In the genomic region with DNA sequence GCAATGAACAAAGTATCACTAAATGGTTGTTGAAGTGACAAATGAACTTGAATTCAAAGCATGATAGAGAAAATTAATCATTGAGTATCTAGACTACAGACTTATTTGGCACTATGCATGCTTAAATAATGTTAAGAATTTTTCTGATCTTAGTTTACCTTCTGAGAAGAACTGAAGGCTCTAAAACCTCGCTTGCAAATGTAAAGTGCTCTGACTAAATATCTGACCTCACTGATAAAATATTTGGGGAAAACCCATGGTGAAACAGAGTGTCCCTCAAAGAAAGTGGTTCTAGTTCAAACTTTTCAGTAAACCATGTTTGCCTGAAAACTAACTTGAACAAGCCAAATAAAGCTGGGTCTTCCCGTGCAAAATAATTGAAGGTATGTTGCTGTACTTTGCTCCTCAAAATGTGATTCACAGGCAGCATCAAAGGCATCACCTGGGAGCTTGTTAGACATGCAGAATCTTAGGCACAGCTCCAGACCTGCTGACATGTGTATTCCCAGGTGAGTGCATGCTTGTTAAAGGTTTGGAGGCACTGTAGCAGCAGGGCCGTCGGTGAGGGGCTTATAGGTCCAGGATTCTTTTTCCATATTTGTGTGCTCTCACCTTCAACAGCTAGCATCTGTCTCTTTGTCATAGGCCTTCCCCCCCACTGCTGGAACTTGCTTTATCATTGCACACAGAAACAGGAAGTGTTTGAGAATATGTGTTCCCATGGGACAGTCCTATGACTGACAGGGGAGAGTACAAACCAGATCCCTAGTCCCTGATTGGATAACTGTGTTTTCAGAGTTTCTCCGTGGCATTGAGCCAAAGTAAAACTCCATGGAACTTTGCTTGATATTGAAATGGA, we compare ENCODE assay signal across 11 cellular contexts.
A peak's percentile ranks its signal among the peaks of the same experiment; 100 is the strongest.
DNase-seq lines count a peak whose midpoint lies in the region; ATAC-seq and TF ChIP-seq lines count a peak whose summit lies in the region.
"Had no signal": no experiment of that assay in that cellular context is flagged by ENCODE, and none has a peak within 500 bp of the region (broad histone marks: within the 10 kb centered on the region; RNA-seq: fewer than 3 reads in every experiment).

No MANE protein-coding gene starts in this region.

- DNase-seq in Jurkat, Clone E6-1 (ENCODE audit: low read depth, low spot score): peak; percentile 1
- DNase-seq in body of pancreas (no peak), midbrain (lab: John Stamatoyannopoulos, UW) (peak; percentile 14), dedifferentiated amniotic fluid mesenchymal stem cell (ENCODE audit: extremely low spot score) (no peak), NCI-H2029 treated with DMSO at 0.1 percent for 48 hours (lab: John Stamatoyannopoulos, UW) (no peak), SW 1271 (lab: John Stamatoyannopoulos, UW) (no peak)
- DNase-seq: esophagus squamous epithelium, NCI-H1930, tibial artery had no signal

- peak overlapping the region in 1 of 4 donors; percentile 12 for H3K27ac ChIP-seq in body of pancreas
- H3K27ac ChIP-seq: esophagus squamous epithelium, tibial artery had no signal

- ATAC-seq in GM18511 (IDR thresholded peaks at IDR 0.05; ENCODE audit: unreplicated experiment): peak; percentile 46
- ATAC-seq in body of pancreas: peak; percentile 75
- no peak for ATAC-seq in GM19467 (IDR thresholded peaks at IDR 0.05; ENCODE audit: unreplicated experiment)

- H3K36me3 ChIP-seq in body of pancreas (replicated peaks in 1 of 2; ENCODE audit: insufficient read depth in 1 of 2, low read depth in 2 of 2): no peaks in the 10 kb centered on the region
- H3K36me3 ChIP-seq: esophagus squamous epithelium, tibial artery had no signal

- intact Hi-C loops in body of pancreas (cut with DNase I): no loop called here

- no peaks in the 10 kb centered on the region for H3K27me3 ChIP-seq in body of pancreas
- H3K27me3 ChIP-seq: esophagus squamous epithelium, tibial artery had no signal

- no peaks in the 10 kb centered on the region for H3K4me1 ChIP-seq in body of pancreas
- H3K4me1 ChIP-seq: esophagus squamous epithelium had no signal

- no peak overlapping the region for H3K4me3 ChIP-seq in Jurkat, Clone E6-1 (ENCODE audit: low read length)
- no peak overlapping the region for H3K4me3 ChIP-seq in body of pancreas
- H3K4me3 ChIP-seq: esophagus squamous epithelium, tibial artery had no signal

- WGBS in body of pancreas, 2 donors: 26 to 39% methylated on average over 5 of the region's 5 CpGs

- no peaks in the 10 kb centered on the region for H3K9me3 ChIP-seq in body of pancreas
- H3K9me3 ChIP-seq: esophagus squamous epithelium, tibial artery had no signal

- no peak for TF ChIP-seq POLR2A in body of pancreas (IDR thresholded peaks at IDR 0.05)

- no peak for TF ChIP-seq CTCF in body of pancreas (IDR thresholded peaks at IDR 0.05)

Comparison
In these comparisons a context has a peak if more than half of its experiments do, and no peak if none do; other contexts are left out.
1. DNase-seq: peak in Jurkat, Clone E6-1 (single experiment) and midbrain (single experiment); none in body of pancreas (0 of 4), dedifferentiated amniotic fluid mesenchymal stem cell (single experiment), NCI-H2029 treated with DMSO at 0.1 percent for 48 hours (single experiment) and SW 1271 (0 of 2).